In the genomic region with DNA sequence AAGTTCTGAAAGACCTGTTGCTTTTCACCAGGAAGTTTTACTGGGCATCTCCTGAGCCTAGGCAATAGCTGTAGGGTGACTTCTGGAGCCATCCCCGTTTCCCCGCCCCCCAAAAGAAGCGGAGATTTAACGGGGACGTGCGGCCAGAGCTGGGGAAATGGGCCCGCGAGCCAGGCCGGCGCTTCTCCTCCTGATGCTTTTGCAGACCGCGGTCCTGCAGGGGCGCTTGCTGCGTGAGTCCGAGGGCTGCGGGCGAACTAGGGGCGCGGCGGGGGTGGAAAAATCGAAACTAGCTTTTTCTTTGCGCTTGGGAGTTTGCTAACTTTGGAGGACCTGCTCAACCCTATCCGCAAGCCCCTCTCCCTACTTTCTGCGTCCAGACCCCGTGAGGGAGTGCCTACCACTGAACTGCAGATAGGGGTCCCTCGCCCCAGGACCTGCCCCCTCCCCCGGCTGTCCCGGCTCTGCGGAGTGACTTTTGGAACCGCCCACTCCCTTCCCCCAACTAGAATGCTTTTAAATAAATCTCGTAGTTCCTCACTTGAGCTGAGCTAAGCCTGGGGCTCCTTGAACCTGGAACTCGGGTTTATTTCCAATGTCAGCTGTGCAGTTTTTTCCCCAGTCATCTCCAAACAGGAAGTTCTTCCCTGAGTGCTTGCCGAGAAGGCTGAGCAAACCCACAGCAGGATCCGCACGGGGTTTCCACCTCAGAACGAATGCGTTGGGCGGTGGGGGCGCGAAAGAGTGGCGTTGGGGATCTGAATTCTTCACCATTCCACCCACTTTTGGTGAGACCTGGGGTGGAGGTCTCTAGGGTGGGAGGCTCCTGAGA, we compare ENCODE assay signal across 8 cellular contexts. TPM values are rescaled to one million over a fixed set of nuclear protein-coding genes. Genes with fewer than 3 reads are reported as not detected.
DNase-seq lines count a peak whose midpoint lies in the region; ATAC-seq and TF ChIP-seq lines count a peak whose summit lies in the region.

A gene with protein sequence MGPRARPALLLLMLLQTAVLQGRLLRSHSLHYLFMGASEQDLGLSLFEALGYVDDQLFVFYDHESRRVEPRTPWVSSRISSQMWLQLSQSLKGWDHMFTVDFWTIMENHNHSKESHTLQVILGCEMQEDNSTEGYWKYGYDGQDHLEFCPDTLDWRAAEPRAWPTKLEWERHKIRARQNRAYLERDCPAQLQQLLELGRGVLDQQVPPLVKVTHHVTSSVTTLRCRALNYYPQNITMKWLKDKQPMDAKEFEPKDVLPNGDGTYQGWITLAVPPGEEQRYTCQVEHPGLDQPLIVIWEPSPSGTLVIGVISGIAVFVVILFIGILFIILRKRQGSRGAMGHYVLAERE (plus strand): TSS at position 146 of the 832 bp plus-strand sequence. CDS start 12 bp downstream, at position 158.

- no peaks in the 10 kb centered on the region for H3K36me3 Mint-ChIP-seq in CD4-positive, alpha-beta T cell (ENCODE audit: low read depth)
- no peaks in the 10 kb centered on the region for H3K36me3 Mint-ChIP-seq in activated CD4-positive, alpha-beta T cell treated with anti-CD3 and anti-CD28 coated beads, Interleukin-2, amount 10 ng/mL, durations not matched to agents 24 days and 14 days (ENCODE audit: low read depth)
- peaks cover 4 to 7% of the 10 kb centered on the region in 2 donors for H3K36me3 Mint-ChIP-seq in stimulated activated naive B cell treated with anti-CD40 and anti-IgM and Interleukin-4, amounts not matched to agents 10 μg/mL and 1 μg/mL and 100 μg/mL, for 72 hours

- peak within 1 kb of the TSS; percentile 87 for H3K4me3 Mint-ChIP-seq in CD4-positive, alpha-beta T cell
- peak within 1 kb of the TSS; percentile 83 for H3K4me3 Mint-ChIP-seq in activated CD4-positive, alpha-beta T cell treated with anti-CD3 and anti-CD28 coated beads, Interleukin-2, amount 10 ng/mL, durations not matched to agents 24 days and 14 days
- peak within 1 kb of the TSS; percentile 83 to 94 for H3K4me3 Mint-ChIP-seq in stimulated activated naive B cell treated with anti-CD40 and anti-IgM and Interleukin-4, amounts not matched to agents 10 μg/mL and 1 μg/mL and 100 μg/mL, for 72 hours

- H3K4me3 ChIP-seq in ectodermal cell (ENCODE audit: insufficient read depth, low read depth, low read length): peak within 1 kb of the TSS; percentile 51
- peak within 1 kb of the TSS; percentile 63 for H3K4me3 ChIP-seq in lower leg skin (ENCODE audit: low read depth, poor library complexity, severe bottlenecking)

- 3 to 4% methylated on average over 41 of the region's 41 CpGs for WGBS in ectodermal cell, 2 experiments
- WGBS in lower leg skin, 2 donors: 0 to 1% methylated on average over 41 of the region's 41 CpGs

- H3K27ac Mint-ChIP-seq in CD4-positive, alpha-beta T cell: peak within 1 kb of the TSS; percentile 71
- peak within 1 kb of the TSS; percentile 70 for H3K27ac Mint-ChIP-seq in activated CD4-positive, alpha-beta T cell treated with anti-CD3 and anti-CD28 coated beads, Interleukin-2, amount 10 ng/mL, durations not matched to agents 24 days and 14 days
- peak within 1 kb of the TSS; percentile 81 for H3K27ac Mint-ChIP-seq in stimulated activated naive B cell treated with anti-CD40 and anti-IgM and Interleukin-4, amounts not matched to agents 10 μg/mL and 1 μg/mL and 100 μg/mL, for 72 hours

- H3K9me3 Mint-ChIP-seq in CD4-positive, alpha-beta T cell: no peaks in the 10 kb centered on the region
- H3K9me3 Mint-ChIP-seq in activated CD4-positive, alpha-beta T cell treated with anti-CD3 and anti-CD28 coated beads, Interleukin-2, amount 10 ng/mL, durations not matched to agents 24 days and 14 days: no peaks in the 10 kb centered on the region
- peaks cover 2 to 4% of the 10 kb centered on the region in 2 donors for H3K9me3 Mint-ChIP-seq in stimulated activated naive B cell treated with anti-CD40 and anti-IgM and Interleukin-4, amounts not matched to agents 10 μg/mL and 1 μg/mL and 100 μg/mL, for 72 hours

- peaks cover 34% of the 10 kb centered on the region for H3K4me1 Mint-ChIP-seq in CD4-positive, alpha-beta T cell (ENCODE audit: low read depth)
- peaks cover 41% of the 10 kb centered on the region for H3K4me1 Mint-ChIP-seq in activated CD4-positive, alpha-beta T cell treated with anti-CD3 and anti-CD28 coated beads, Interleukin-2, amount 10 ng/mL, durations not matched to agents 24 days and 14 days
- peaks cover 24 to 43% of the 10 kb centered on the region in 2 donors for H3K4me1 Mint-ChIP-seq in stimulated activated naive B cell treated with anti-CD40 and anti-IgM and Interleukin-4, amounts not matched to agents 10 μg/mL and 1 μg/mL and 100 μg/mL, for 72 hours

- no peaks in the 10 kb centered on the region for H3K36me3 ChIP-seq in ectodermal cell (ENCODE audit: control insufficient read depth, insufficient read depth, low read length)

- no peaks in the 10 kb centered on the region for H3K4me1 ChIP-seq in ectodermal cell (ENCODE audit: control insufficient read depth, insufficient read depth, low read length)

- no peaks in the 10 kb centered on the region for H3K27me3 Mint-ChIP-seq in CD4-positive, alpha-beta T cell
- peaks cover 1% of the 10 kb centered on the region for H3K27me3 Mint-ChIP-seq in activated CD4-positive, alpha-beta T cell treated with anti-CD3 and anti-CD28 coated beads, Interleukin-2, amount 10 ng/mL, durations not matched to agents 24 days and 14 days
- H3K27me3 Mint-ChIP-seq in stimulated activated naive B cell treated with anti-CD40 and anti-IgM and Interleukin-4, amounts not matched to agents 10 μg/mL and 1 μg/mL and 100 μg/mL, for 72 hours: no peaks in the 10 kb centered on the region

- intact Hi-C loops in CD4-positive, alpha-beta T cell (cut with DNase I, micrococcal nuclease): no loop called here
- intact Hi-C loops in activated CD4-positive, alpha-beta T cell treated with anti-CD3 and anti-CD28 coated beads, Interleukin-2, amount 10 ng/mL, durations not matched to agents 24 days and 14 days (cut with micrococcal nuclease): loop anchor here (2.0 kb wide), 1 partner anchor 15 kb away; a partner anchor contains a TSS
- intact Hi-C loops in lower leg skin (cut with DNase I; ENCODE audit: low total_unique reads): no loop called here

- peak within 1 kb of the TSS; percentile 23 for H3K27ac ChIP-seq in CD4-positive, alpha-beta T cell (ENCODE audit: low read depth, low read length)
- H3K27ac ChIP-seq in ectodermal cell (ENCODE audit: insufficient read depth, low read depth, low read length, poor library complexity, severe bottlenecking): no peak within 1 kb of the TSS

- POLR2A ChIA-PET in CD4-positive, alpha-beta T cell (lab: Charles Lee): interaction anchor here (0.6 to 6.7 kb wide), 34 partner anchors 10 to 1805 kb away, joined by 3 to 74 read pairs (median 6); a partner anchor contains a TSS

- TF ChIP-seq POLR2A in lower leg skin (IDR thresholded peaks at IDR 0.05): no peak

- H3K9me3 ChIP-seq in CD4-positive, alpha-beta T cell (ENCODE audit: control insufficient read depth, low read length): no peaks in the 10 kb centered on the region
- no peaks in the 10 kb centered on the region for H3K9me3 ChIP-seq in ectodermal cell (ENCODE audit: control insufficient read depth, low read length)

- ATAC-seq in CD4-positive, alpha-beta T cell (ENCODE audit: poor library complexity): peak; percentile 25
- peak; percentile 60 for ATAC-seq in stimulated activated naive B cell treated with anti-CD40 and anti-IgM and Interleukin-4, amounts not matched to agents 10 μg/mL and 1 μg/mL and 100 μg/mL, for 72 hours (replicated peaks)
- ATAC-seq in HG02970 (IDR thresholded peaks at IDR 0.05; ENCODE audit: low FRiP score, unreplicated experiment): no peak

- H3K27me3 ChIP-seq in CD4-positive, alpha-beta T cell (ENCODE audit: control insufficient read depth, insufficient read depth, low read length): no peaks in the 10 kb centered on the region
- H3K27me3 ChIP-seq in ectodermal cell (ENCODE audit: control insufficient read depth, insufficient read depth, low read length, poor library complexity, severe bottlenecking): no peaks in the 10 kb centered on the region

- peak in 7 of 10 experiments; percentile 3 to 51 (median 15) for DNase-seq in CD4-positive, alpha-beta T cell
- DNase-seq in HT-29 (ENCODE audit: low spot score) (peak; percentile 50), lower leg skin (ENCODE audit: low spot score in 2 of 2) (peak; percentile 51 to 90), NCI-H510A (lab: John Stamatoyannopoulos, UW) (no peak)
- peak; percentile 83 for DNase-seq in activated CD4-positive, alpha-beta T cell treated with anti-CD3 and anti-CD28 coated beads, Interleukin-2, amount 10 ng/mL, durations not matched to agents 24 days and 14 days
- peak; percentile 10 for DNase-seq in stimulated activated naive B cell treated with anti-CD40 and anti-IgM and Interleukin-4, amounts not matched to agents 10 μg/mL and 1 μg/mL and 100 μg/mL, for 72 hours

- no peak for TF ChIP-seq CTCF in CD4-positive, alpha-beta T cell (IDR thresholded peaks at IDR 0.05)
- TF ChIP-seq CTCF in lower leg skin (IDR thresholded peaks at IDR 0.05): no peak

- CTCF ChIA-PET in CD4-positive, alpha-beta T cell (lab: Charles Lee): interaction anchor here (0.7 to 5.7 kb wide), 7 partner anchors 10 to 95 kb away, joined by 3 to 39 read pairs (median 5); a partner anchor contains a TSS

RNA-seq across cellular contexts. Expression of the gene that starts here (rescaled TPM):
- total RNA-seq in CD4-positive, alpha-beta T cell: under 1 TPM; 0.08 to 0.28 TPM
- total RNA-seq in HT-29 (2014; rRNA removed; shearing (Covaris generic)): 7.3 and 8.7 TPM in 2 replicates
- total RNA-seq in activated CD4-positive, alpha-beta T cell treated with anti-CD3 and anti-CD28 coated beads, Interleukin-2, amount 10 ng/mL, durations not matched to agents 24 days and 14 days: 0.12 and 0.50 TPM in 2 replicates
- polyA plus RNA-seq in ectodermal cell (2013, experiment 1 of 4): 0.78 TPM
- 0.92 TPM for polyA plus RNA-seq in ectodermal cell (2013, experiment 2 of 4)
- 0.85 TPM for polyA plus RNA-seq in ectodermal cell (2013, experiment 3 of 4)
- polyA plus RNA-seq in ectodermal cell (2013, experiment 4 of 4): 0.93 TPM
- total RNA-seq in lower leg skin: 1 to 10 TPM; 4.2 to 6.8 (median 5.5) TPM

Comparison
In these comparisons a context has a peak if more than half of its experiments do, and no peak if none do; other contexts are left out.
1. Peak in DNase-seq, ATAC-seq and H3K27ac ChIP-seq in CD4-positive, alpha-beta T cell; RNA of the gene not detected or under 1 TPM.
2. Peak in DNase-seq in activated CD4-positive, alpha-beta T cell treated with anti-CD3 and anti-CD28 coated beads, Interleukin-2, amount 10 ng/mL, durations not matched to agents 24 days and 14 days; RNA of the gene not detected or under 1 TPM.